Comparison of ENCODE assay signal across 32 cellular contexts in genomic region chr7:13749666-13750065, GRCh38.
"Had no signal": no experiment of that assay in that cellular context is flagged by ENCODE, and none has a peak within 500 bp of the region (broad histone marks: within the 10 kb centered on the region; RNA-seq: fewer than 3 reads in every experiment).

No MANE protein-coding gene starts in this region.

- H3K4me2 ChIP-seq: PC-9 had no signal

- H3K9me3 ChIP-seq: MG63 had no signal

- H2AFZ ChIP-seq: PC-9 had no signal

- FAIRE-seq: RCC 7860 had no signal

- DNase-seq: activated CD4-positive, alpha-beta T cell treated with anti-CD3 and anti-CD28 coated beads for 1 hour; activated CD4-positive, alpha-beta T cell treated with anti-CD3 and anti-CD28 coated beads, Interleukin-2, amount 10 ng/mL, durations not matched to agents 24 days and 14 days; activated CD4-positive, alpha-beta T cell treated with anti-CD3 and anti-CD28 coated beads, Interleukin-2, amount 50 U/mL, for 4 hours; activated CD4-positive, CD25-positive, alpha-beta regulatory T cell; activated CD8-positive, alpha-beta T cell treated with anti-CD3 and anti-CD28 coated beads for 36 hours; activated effector memory CD4-positive, alpha-beta T cell treated with anti-CD3 and anti-CD28 coated beads, Interleukin-2, amount 50 U/mL, for 16 hours; activated naive CD4-positive, alpha-beta T cell; activated naive CD4-positive, alpha-beta T cell treated with anti-CD3 and anti-CD28 coated beads, Interleukin-2, amount 50 U/mL, for 16 hours; activated naive CD8-positive, alpha-beta T cell treated with anti-CD3 and anti-CD28 coated beads for 36 hours; activated T-cell treated with anti-CD3 and anti-CD28 coated beads, Interleukin-2, amount 50 U/mL, for 1 hour; activated T-cell treated with anti-CD3 and anti-CD28 coated beads, Interleukin-2, amount 50 U/mL, for 72 hours; amniotic stem cell; aorta; brain microvascular endothelial cell; central memory CD4-positive, alpha-beta T cell; Kasumi-1; KG1; MG63; NCI-H1048; NCI-H1105 treated with DMSO at 0.1 percent for 48 hours; NCI-H1436; NCI-H187; NCI-H2171 treated with DMSO at 0.1 percent for 48 hours; NCI-H2227 treated with DMSO at 0.1 percent for 48 hours; NCI-H524 treated with DMSO at 0.1 percent for 48 hours; NK-92 treated with Interleukin-12 subunit alpha and Interleukin-12 subunit beta, amount 100 ng/mL, for 24 hours; PC-9; SIG-M5; T1000; WERI-Rb-1 had no signal

- H3K27me3 ChIP-seq: brain microvascular endothelial cell, MG63 had no signal

- H3K36me3 ChIP-seq: brain microvascular endothelial cell, MG63, WERI-Rb-1 had no signal

- H3K4me3 ChIP-seq: MG63, PC-9 had no signal

- H3K27ac ChIP-seq: brain microvascular endothelial cell, PC-9, RWPE1, WERI-Rb-1 had no signal
